1 cellular context compared by ENCODE assay signal in genomic region chr15:40051616-40052415, GRCh38.
TF ChIP-seq lines count a peak whose summit lies in the region.

No MANE protein-coding gene starts in this region.

TF ChIP-seq in HepG2, 621 proteins besides CTCF, POLR2A, EP300 and RAD21 (continued from another document):
- 0 out of 2 replicates have a peak, but pooled peaks have one; percentile 29 for TF ChIP-seq ZBTB39 (CRISPR knock-in tag; IDR thresholded peaks at IDR 0.05)
